In genomic region chr1:1220197-1220596, GRCh38 we compare ENCODE assay signal across 15 cellular contexts. TPM values are rescaled to one million over a fixed set of nuclear protein-coding genes. Genes with fewer than 3 reads are reported as not detected.
DNase-seq lines count a peak whose midpoint lies in the region; ATAC-seq and TF ChIP-seq lines count a peak whose summit lies in the region.
"Had no signal": no experiment of that assay in that cellular context is flagged by ENCODE, and none has a peak within 500 bp of the region (broad histone marks: within the 10 kb centered on the region; RNA-seq: fewer than 3 reads in every experiment).

No MANE protein-coding gene starts in this region.

- no peaks in the 10 kb centered on the region for H3K9me3 Mint-ChIP-seq in activated CD8-positive, alpha-beta memory T cell treated with anti-CD3 and anti-CD28 coated beads, Interleukin-2, amount 10 ng/mL, durations not matched to agents 7 days and 5 days (ENCODE audit: low read depth)
- H3K9me3 Mint-ChIP-seq in effector memory CD8-positive, alpha-beta T cell = no peaks in the 10 kb centered on the region

- peak overlapping the region; percentile 75; the same call in 1 of the 2 replicates for H3K27ac ChIP-seq in RWPE1
- H3K27ac ChIP-seq: BLaER1 had no signal

- no peak for TF ChIP-seq CTCF in RWPE1 (conservative IDR thresholded peaks at IDR 0.05; ENCODE audit: low read depth)

- no peak overlapping the region for H3K4me3 Mint-ChIP-seq in activated CD8-positive, alpha-beta memory T cell treated with anti-CD3 and anti-CD28 coated beads, Interleukin-2, amount 10 ng/mL, durations not matched to agents 7 days and 5 days
- H3K4me3 Mint-ChIP-seq in effector memory CD8-positive, alpha-beta T cell = no peak overlapping the region

- no peak for ATAC-seq in activated CD8-positive, alpha-beta memory T cell treated with anti-CD3 and anti-CD28 coated beads, Interleukin-2, amount 10 ng/mL, durations not matched to agents 7 days and 5 days
- no peak for ATAC-seq in effector memory CD8-positive, alpha-beta T cell (replicated peaks)
- no peak for ATAC-seq in GM21360 (IDR thresholded peaks at IDR 0.05; ENCODE audit: unreplicated experiment)
- ATAC-seq: GM12878 had no signal

- H3K36me3 Mint-ChIP-seq in activated CD8-positive, alpha-beta memory T cell treated with anti-CD3 and anti-CD28 coated beads, Interleukin-2, amount 10 ng/mL, durations not matched to agents 7 days and 5 days = peaks cover 39% of the 10 kb centered on the region
- peaks cover 65% of the 10 kb centered on the region for H3K36me3 Mint-ChIP-seq in effector memory CD8-positive, alpha-beta T cell (ENCODE audit: insufficient read depth)

- peak overlapping the region; percentile 74 for H3K27ac Mint-ChIP-seq in activated CD8-positive, alpha-beta memory T cell treated with anti-CD3 and anti-CD28 coated beads, Interleukin-2, amount 10 ng/mL, durations not matched to agents 7 days and 5 days
- peak overlapping the region; percentile 35 to 87 for H3K27ac Mint-ChIP-seq in effector memory CD8-positive, alpha-beta T cell

- H3K27me3 Mint-ChIP-seq in activated CD8-positive, alpha-beta memory T cell treated with anti-CD3 and anti-CD28 coated beads, Interleukin-2, amount 10 ng/mL, durations not matched to agents 7 days and 5 days = no peaks in the 10 kb centered on the region
- no peaks in the 10 kb centered on the region for H3K27me3 Mint-ChIP-seq in effector memory CD8-positive, alpha-beta T cell

- no peak for DNase-seq in activated CD8-positive, alpha-beta memory T cell treated with anti-CD3 and anti-CD28 coated beads, Interleukin-2, amount 10 ng/mL, durations not matched to agents 7 days and 5 days
- DNase-seq in activated CD8-positive, alpha-beta memory T cell treated with anti-CD3 and anti-CD28 coated beads, Interleukin-2, amount 50 U/mL, for 48 hours = no peak
- DNase-seq in RWPE1 (ENCODE audit: low spot score) = no peak
- DNase-seq in effector memory CD8-positive, alpha-beta T cell = no peak
- DNase-seq in AG20443 (ENCODE audit: low spot score) = no peak
- DNase-seq: GDM1, NCI-H1417 treated with DMSO at 0.1 percent for 48 hours, NCI-H1930, NCI-H2171, NCI-H446 treated with DMSO at 0.1 percent for 48 hours, RPMI8226 had no signal

- CTCF ChIA-PET in activated CD8-positive, alpha-beta memory T cell treated with anti-CD3 and anti-CD28 coated beads, Interleukin-2, amount 10 ng/mL, durations not matched to agents 7 days and 5 days (lab: Charles Lee) = no interaction called here
- CTCF ChIA-PET in RWPE1 (lab: Yijun Ruan, JAX) = interaction anchor here (0.7 kb wide), 1 partner anchor 206 kb away, joined by 3 read pairs; no protein-coding TSS in a partner anchor

- H3K4me1 Mint-ChIP-seq in activated CD8-positive, alpha-beta memory T cell treated with anti-CD3 and anti-CD28 coated beads, Interleukin-2, amount 10 ng/mL, durations not matched to agents 7 days and 5 days = peaks cover 22% of the 10 kb centered on the region
- H3K4me1 Mint-ChIP-seq in effector memory CD8-positive, alpha-beta T cell (ENCODE audit: low read depth in 2 of 2) = peaks cover 22 to 24% of the 10 kb centered on the region in 2 donors

- POLR2A ChIA-PET in RWPE1 (lab: Yijun Ruan, JAX; ENCODE audit: low non-redundant PET) = no interaction called here

RNA-seq across cellular contexts. Expression of gene TNFRSF4, which starts 6.2 kb away (rescaled TPM):
- 10 to 100 TPM in 1 of 2 experiments, 1 to 10 TPM in 1; 8.1 to 72.4 TPM for total RNA-seq in activated CD8-positive, alpha-beta memory T cell treated with anti-CD3 and anti-CD28 coated beads, Interleukin-2, amount 10 ng/mL, durations not matched to agents 7 days and 5 days
- total RNA-seq: A172 had no signal

RNA-seq across cellular contexts. Expression of gene SDF4, which starts 11.6 kb away (rescaled TPM):
- 100 to 1,000 TPM; 109 to 144 TPM for total RNA-seq in activated CD8-positive, alpha-beta memory T cell treated with anti-CD3 and anti-CD28 coated beads, Interleukin-2, amount 10 ng/mL, durations not matched to agents 7 days and 5 days

RNA-seq across cellular contexts. Expression of gene B3GALT6, which starts 11.8 kb away (rescaled TPM):
- 10 to 100 TPM; 17.6 to 25.5 TPM for total RNA-seq in activated CD8-positive, alpha-beta memory T cell treated with anti-CD3 and anti-CD28 coated beads, Interleukin-2, amount 10 ng/mL, durations not matched to agents 7 days and 5 days

RNA-seq across cellular contexts. Expression of gene TNFRSF18, which starts 13.8 kb away (rescaled TPM):
- 100 to 1,000 TPM in 1 of 2 experiments, 10 to 100 TPM in 1; 28.1 to 156 TPM for total RNA-seq in activated CD8-positive, alpha-beta memory T cell treated with anti-CD3 and anti-CD28 coated beads, Interleukin-2, amount 10 ng/mL, durations not matched to agents 7 days and 5 days
- total RNA-seq: A172 had no signal

RNA-seq across cellular contexts. Expression of gene C1QTNF12, which starts 26.3 kb away (rescaled TPM):
- 1 to 10 TPM; 2.0 to 2.6 TPM for total RNA-seq in activated CD8-positive, alpha-beta memory T cell treated with anti-CD3 and anti-CD28 coated beads, Interleukin-2, amount 10 ng/mL, durations not matched to agents 7 days and 5 days
- total RNA-seq: A172 had no signal
